In genomic region chr16:27718767-27719445, GRCh38 we compare ENCODE assay signal across 15 cellular contexts.
DNase-seq lines count a peak whose midpoint lies in the region; ATAC-seq, FAIRE-seq and TF ChIP-seq lines count a peak whose summit lies in the region.
"Had no signal": no experiment of that assay in that cellular context is flagged by ENCODE, and none has a peak within 500 bp of the region (broad histone marks: within the 10 kb centered on the region; RNA-seq: fewer than 3 reads in every experiment).

No MANE protein-coding gene starts in this region.

- no peaks in the 10 kb centered on the region for H3K9me3 ChIP-seq in body of pancreas
- no peaks in the 10 kb centered on the region for H3K9me3 ChIP-seq in kidney (ENCODE audit: control insufficient read depth in 1 of 2, low read length in 2 of 2)
- H3K9me3 ChIP-seq: vagina had no signal

- ATAC-seq in body of pancreas (peak; percentile 69), sciatic nerve (peak; percentile 84), GM18505 (IDR thresholded peaks at IDR 0.05; ENCODE audit: unreplicated experiment) (no peak), HG02642 (IDR thresholded peaks at IDR 0.05; ENCODE audit: poor library complexity, unreplicated experiment) (no peak)
- ATAC-seq: activated CD8-positive, alpha-beta memory T cell treated with anti-CD3 and anti-CD28 coated beads, Interleukin-2, amount 10 ng/mL, durations not matched to agents 7 days and 5 days had no signal

- TF ChIP-seq POLR2A in body of pancreas (IDR thresholded peaks at IDR 0.05) (no peak), GM18505 (IDR thresholded peaks at IDR 0.05; ENCODE audit: borderline replicate concordance, extremely low read depth, insufficient read depth, insufficient read length) (no peak)

- H3K9ac ChIP-seq in kidney (ENCODE audit: low read length in 2 of 2) = no peak overlapping the region

- peak overlapping the region in 3 of 4 donors; percentile 49 to 76 (median 53) for H3K27ac ChIP-seq in body of pancreas
- no peak overlapping the region for H3K27ac ChIP-seq in kidney (ENCODE audit: low read depth in 2 of 2, low read length in 2 of 2)
- H3K27ac ChIP-seq: vagina had no signal

- intact Hi-C loops in body of pancreas (cut with DNase I) = no loop called here
- intact Hi-C loops in kidney (cut with DNase I) = no loop called here
- intact Hi-C loops in sciatic nerve (cut with DNase I) = no loop called here

- in situ Hi-C loops in G401 (cut with HindIII; ENCODE audit: low sequenced_read_pairs) = no loop called here

- WGBS in body of pancreas, 2 donors = 78 to 82% methylated on average over 5 to 7 of the region's 7 CpGs

- DNase-seq in G401 (ENCODE audit: low spot score) (peak; percentile 24), body of pancreas (peak in 2 of 4 donors; percentile 19 to 30), kidney (peak; percentile 31), sciatic nerve (ENCODE audit: low spot score) (peak; percentile 77), GDM1 (lab: John Stamatoyannopoulos, UW) (no peak)
- no peak for DNase-seq in activated CD4-positive, alpha-beta T cell treated with anti-CD3 and anti-CD28 coated beads, Interleukin-2, amount 50 U/mL, for 4 hours
- DNase-seq: activated CD8-positive, alpha-beta memory T cell treated with anti-CD3 and anti-CD28 coated beads, Interleukin-2, amount 10 ng/mL, durations not matched to agents 7 days and 5 days; activated naive CD8-positive, alpha-beta T cell treated with anti-CD3 and anti-CD28 coated beads, Interleukin-2, amount 10 ng/mL, durations not matched to agents 7 days and 5 days; NCI-H1092; NCI-H2227 treated with DMSO at 0.1 percent for 48 hours had no signal

- no peaks in the 10 kb centered on the region for H3K27me3 ChIP-seq in body of pancreas
- H3K27me3 ChIP-seq: vagina had no signal

- H3K36me3 ChIP-seq in body of pancreas (replicated peaks in 1 of 2; ENCODE audit: insufficient read depth in 1 of 2, low read depth in 2 of 2) = no peaks in the 10 kb centered on the region
- H3K36me3 ChIP-seq in kidney (ENCODE audit: control insufficient read depth in 1 of 2, insufficient read depth in 2 of 2, low read length in 2 of 2) = peaks cover 5 to 16% of the 10 kb centered on the region in 2 donors
- H3K36me3 ChIP-seq: vagina had no signal

- H3K4me3 ChIP-seq in body of pancreas = no peak overlapping the region
- no peak overlapping the region for H3K4me3 ChIP-seq in kidney (ENCODE audit: low read length in 2 of 2)
- H3K4me3 ChIP-seq: lung, vagina had no signal

- H3K4me1 ChIP-seq in body of pancreas (peaks cover 16% of the 10 kb centered on the region), kidney (ENCODE audit: control insufficient read depth in 1 of 2, insufficient read depth in 1 of 2, low read depth in 1 of 2, low read length in 2 of 2) (peaks cover 0 to 4% of the 10 kb centered on the region in 2 donors)

- FAIRE-seq in kidney (lab: Jason Lieb, UNC) = no peak
- FAIRE-seq: colon had no signal

- TF ChIP-seq CTCF in body of pancreas (IDR thresholded peaks at IDR 0.05) (no peak), kidney (IDR thresholded peaks at IDR 0.05; ENCODE audit: borderline replicate concordance, extremely low read depth, insufficient read depth) (no peak)

Comparison
In these comparisons a context has a peak if more than half of its experiments do, and no peak if none do; other contexts are left out.
1. DNase-seq: peak in G401 (single experiment), kidney (single experiment) and sciatic nerve (single experiment); none in GDM1 (single experiment) and activated CD4-positive, alpha-beta T cell treated with anti-CD3 and anti-CD28 coated beads, Interleukin-2, amount 50 U/mL, for 4 hours (0 of 2).
2. ATAC-seq: peak in body of pancreas (single experiment) and sciatic nerve (single experiment); none in GM18505 (single experiment) and HG02642 (single experiment).
3. H3K27ac ChIP-seq: peak in body of pancreas (3 of 4); none in kidney (0 of 2).